ENCODE assay signal across 37 cellular contexts in genomic region chr10:29263506-29263905, GRCh38. TPM values are rescaled to one million over a fixed set of nuclear protein-coding genes. Genes with fewer than 3 reads are reported as not detected.
"Had no signal": no experiment of that assay in that cellular context is flagged by ENCODE, and none has a peak within 500 bp of the region (broad histone marks: within the 10 kb centered on the region; RNA-seq: fewer than 3 reads in every experiment).

No MANE protein-coding gene starts in this region.

- H3K4me1 ChIP-seq: foreskin keratinocyte had no signal

- H3K27me3 Mint-ChIP-seq: dendritic cell treated with granulocyte-macrophage colony-stimulating factor and Interleukin-4, amounts not matched to agents 40 ng/mL and 50 ng/mL, for 4 days had no signal

- H3K9me3 ChIP-seq: gastrocnemius medialis had no signal

- H3K27ac ChIP-seq: brain microvascular endothelial cell, coronary artery, dorsolateral prefrontal cortex, foreskin keratinocyte, gastrocnemius medialis, WERI-Rb-1 had no signal

- H3K4me3 Mint-ChIP-seq: activated B cell treated with CpG ODN at 0.5 μM for 24 hours; activated CD8-positive, alpha-beta T cell treated with anti-CD3 and anti-CD28 coated beads for 36 hours; activated naive CD8-positive, alpha-beta T cell; activated T-cell treated with anti-CD3 and anti-CD28 coated beads, Interleukin-2, amount 50 U/mL, for 4 hours; activated T-helper 17 cell treated with anti-CD3 and anti-CD28 coated beads, Interleukin-2, amount 50 U/mL, for 72 hours; central memory CD8-positive, alpha-beta T cell; dendritic cell treated with granulocyte-macrophage colony-stimulating factor and Interleukin-4, amounts not matched to agents 40 ng/mL and 50 ng/mL, for 4 days; endodermal cell; T-helper 17 cell; T-helper 2 cell treated with Interferon-gamma antibody and Interleukin-4, amounts not matched to agents 5 μg/mL and 100 μg/mL, for 36 hours had no signal

- DNase-seq: activated B cell treated with CpG ODN at 0.5 μM for 24 hours; activated CD4-positive, alpha-beta T cell treated with anti-CD3 and anti-CD28 coated beads for 48 hours; activated CD4-positive, alpha-beta T cell treated with anti-CD3 and anti-CD28 coated beads, Interleukin-2, amount 50 U/mL, for 1 hour; activated CD4-positive, alpha-beta T cell treated with anti-CD3 and anti-CD28 coated beads, Interleukin-2, amount 50 U/mL, for 48 hours; activated CD8-positive, alpha-beta memory T cell treated with anti-CD3 and anti-CD28 coated beads for 24 hours; activated CD8-positive, alpha-beta T cell treated with anti-CD3 and anti-CD28 coated beads for 36 hours; activated effector memory CD4-positive, alpha-beta T cell treated with Interleukin-2 at 50 U/mL for 16 hours; activated gamma-delta T cell treated with Interleukin-2 at 50 U/mL for 16 hours; activated naive CD4-positive, alpha-beta T cell treated with anti-CD3 and anti-CD28 coated beads, Interleukin-2, amount 50 U/mL, for 16 hours; activated naive CD4-positive, alpha-beta T cell treated with Interleukin-2 at 50 U/mL for 16 hours; activated T-cell treated with anti-CD3 and anti-CD28 coated beads, Interleukin-2, amount 50 U/mL, for 4 hours; amniotic stem cell; anterior cingulate cortex; brain microvascular endothelial cell; dorsolateral prefrontal cortex; effector memory CD4-positive, alpha-beta T cell; endodermal cell; foreskin keratinocyte; gastrocnemius medialis; T-helper 1 cell; T-helper 17 cell; T1000; WERI-Rb-1 had no signal

- H3K27me3 ChIP-seq: brain microvascular endothelial cell, gastrocnemius medialis had no signal

- H3K9me3 Mint-ChIP-seq: activated B cell treated with CpG ODN at 0.5 μM for 24 hours; activated CD8-positive, alpha-beta T cell treated with anti-CD3 and anti-CD28 coated beads for 36 hours; activated T-cell treated with anti-CD3 and anti-CD28 coated beads, Interleukin-2, amount 50 U/mL, for 4 hours; central memory CD8-positive, alpha-beta T cell; dendritic cell treated with granulocyte-macrophage colony-stimulating factor and Interleukin-4, amounts not matched to agents 40 ng/mL and 50 ng/mL, for 4 days; endodermal cell; T-helper 2 cell treated with Interferon-gamma antibody and Interleukin-4, amounts not matched to agents 5 μg/mL and 100 μg/mL, for 36 hours had no signal

- H3K36me3 Mint-ChIP-seq: activated naive CD8-positive, alpha-beta T cell had no signal

- H3K4me1 Mint-ChIP-seq: activated B cell treated with CpG ODN at 0.5 μM for 24 hours; activated T-helper 17 cell treated with anti-CD3 and anti-CD28 coated beads, Interleukin-2, amount 50 U/mL, for 72 hours; central memory CD8-positive, alpha-beta T cell; T-helper 17 cell had no signal

- H3K27ac Mint-ChIP-seq: activated B cell treated with CpG ODN at 0.5 μM for 24 hours; activated CD8-positive, alpha-beta T cell treated with anti-CD3 and anti-CD28 coated beads for 36 hours; activated naive CD8-positive, alpha-beta T cell; activated T-helper 17 cell treated with anti-CD3 and anti-CD28 coated beads, Interleukin-2, amount 50 U/mL, for 72 hours; dendritic cell treated with granulocyte-macrophage colony-stimulating factor and Interleukin-4, amounts not matched to agents 40 ng/mL and 50 ng/mL, for 4 days; endodermal cell; T-helper 17 cell; T-helper 2 cell treated with Interferon-gamma antibody and Interleukin-4, amounts not matched to agents 5 μg/mL and 100 μg/mL, for 36 hours had no signal

- FAIRE-seq: astrocyte, bronchial epithelial cell had no signal

- H3K4me3 ChIP-seq: coronary artery, dorsolateral prefrontal cortex, gastrocnemius medialis had no signal

- ATAC-seq: activated CD4-positive, CD25-positive, alpha-beta regulatory T cell treated with anti-CD3 and anti-CD28 coated beads, Interleukin-2, amount 50 U/mL, for 24 hours; activated CD8-positive, alpha-beta T cell treated with anti-CD3 and anti-CD28 coated beads for 36 hours; activated T-cell treated with anti-CD3 and anti-CD28 coated beads, Interleukin-2, amount 50 U/mL, for 4 hours; activated T-helper 17 cell treated with anti-CD3 and anti-CD28 coated beads, Interleukin-2, amount 50 U/mL, for 72 hours; esophagus mucosa; foreskin keratinocyte; gastrocnemius medialis; T-helper 17 cell had no signal

- H3K36me3 ChIP-seq: brain microvascular endothelial cell, gastrocnemius medialis, WERI-Rb-1 had no signal

RNA-seq across cellular contexts. Expression of gene LYZL1, which starts 25.4 kb away (rescaled TPM):
- total RNA-seq: activated B cell treated with CpG ODN at 0.5 μM for 24 hours; activated CD8-positive, alpha-beta T cell treated with anti-CD3 and anti-CD28 coated beads for 36 hours; activated T-cell treated with anti-CD3 and anti-CD28 coated beads, Interleukin-2, amount 50 U/mL, for 4 hours; activated T-helper 17 cell treated with anti-CD3 and anti-CD28 coated beads, Interleukin-2, amount 50 U/mL, for 72 hours; astrocyte; bronchial epithelial cell; cardiac septum; cerebellum; dorsolateral prefrontal cortex; endodermal cell; epithelial cell of proximal tubule; esophagus mucosa; foreskin keratinocyte; gastrocnemius medialis; T-helper 17 cell had no signal
- polyA plus RNA-seq: adipose tissue, foreskin keratinocyte had no signal
